ENCODE assay signal across 17 cellular contexts in genomic region chr2:226439337-226439736, GRCh38.
DNase-seq lines count a peak whose midpoint lies in the region; ATAC-seq and TF ChIP-seq lines count a peak whose summit lies in the region.
"Had no signal": no experiment of that assay in that cellular context is flagged by ENCODE, and none has a peak within 500 bp of the region (broad histone marks: within the 10 kb centered on the region; RNA-seq: fewer than 3 reads in every experiment).

No MANE protein-coding gene starts in this region.

- H3K9me3 ChIP-seq in PC-3 (ENCODE audit: low read length) = no peaks in the 10 kb centered on the region
- no peaks in the 10 kb centered on the region for H3K9me3 ChIP-seq in ascending aorta
- no peaks in the 10 kb centered on the region for H3K9me3 ChIP-seq in thoracic aorta
- H3K9me3 ChIP-seq: BLaER1, ovary had no signal

- H3K4me1 ChIP-seq in PC-3 (ENCODE audit: insufficient read depth, low read length) (peaks cover 19% of the 10 kb centered on the region), ascending aorta (peaks cover 0 to 8% of the 10 kb centered on the region in 2 donors), thoracic aorta (ENCODE audit: control insufficient read depth in 1 of 2, low read depth in 2 of 2) (peaks cover 10 to 21% of the 10 kb centered on the region in 2 donors)
- H3K4me1 ChIP-seq: BLaER1 had no signal

- H3K4me2 ChIP-seq in PC-3 (ENCODE audit: low read length) = no peak overlapping the region; the same call in 1 of the 2 replicates
- H3K4me2 ChIP-seq: BLaER1 had no signal

- H3K4me3 ChIP-seq in PC-3 (ENCODE audit: low read length) = no peak overlapping the region
- no peak overlapping the region for H3K4me3 ChIP-seq in ascending aorta
- H3K4me3 ChIP-seq in thoracic aorta = no peak overlapping the region
- H3K4me3 ChIP-seq: BLaER1, ovary had no signal

- H3K36me3 ChIP-seq in PC-3 (ENCODE audit: low read depth, low read length) (no peaks in the 10 kb centered on the region), ascending aorta (no peaks in the 10 kb centered on the region), thoracic aorta (no peaks in the 10 kb centered on the region)
- H3K36me3 ChIP-seq: BLaER1, ovary had no signal

- ATAC-seq in PC-3 (no peak), thoracic aorta (ENCODE audit: insufficient number of reproducible peaks, low FRiP score, low read depth) (no peak), Right ventricle myocardium superior (ENCODE audit: poor library complexity) (no peak), HG02763 (IDR thresholded peaks at IDR 0.05; ENCODE audit: unreplicated experiment) (no peak)
- ATAC-seq: sciatic nerve, T-cell had no signal

- CTCF ChIA-PET in PC-3 (lab: Charles Lee) = no interaction called here

- BruUV-seq in PC-3 (replicated peaks; lab: Mats Ljungman, UMichigan) = no TSS peak

- no peak overlapping the region for H2AFZ ChIP-seq in PC-3 (ENCODE audit: low read length)

- POLR2A ChIA-PET in PC-3 (lab: Charles Lee; ENCODE audit: unreplicated experiment) = no interaction called here

- TF ChIP-seq CTCF in PC-3 (conservative IDR thresholded peaks at IDR 0.05; ENCODE audit: low read depth, low read length) (no peak), ascending aorta (IDR thresholded peaks at IDR 0.05) (no peak), thoracic aorta (IDR thresholded peaks at IDR 0.05) (no peak)

- H4K20me1 ChIP-seq in PC-3 (ENCODE audit: low read length) = no peaks in the 10 kb centered on the region
- H4K20me1 ChIP-seq: BLaER1 had no signal

- peak overlapping the region; percentile 55 for H3K27ac ChIP-seq in PC-3 (ENCODE audit: low read length)
- peak overlapping the region; percentile 46 to 57 for H3K27ac ChIP-seq in ascending aorta
- peak overlapping the region; percentile 4 to 60 for H3K27ac ChIP-seq in thoracic aorta
- H3K27ac ChIP-seq: BLaER1, ovary had no signal

- no peak overlapping the region for H3K9ac ChIP-seq in PC-3 (ENCODE audit: low read length)
- H3K9ac ChIP-seq: BLaER1 had no signal

- H3K27me3 ChIP-seq in PC-3 (ENCODE audit: low read length) (no peaks in the 10 kb centered on the region), ascending aorta (no peaks in the 10 kb centered on the region), thoracic aorta (replicated peaks; ENCODE audit: insufficient read depth) (no peaks in the 10 kb centered on the region)
- H3K27me3 ChIP-seq: BLaER1, ovary had no signal

- DNase-seq in Kasumi-1 (lab: John Stamatoyannopoulos, UW) (peak; percentile 2 to 7), PC-3 (no peak), ascending aorta (ENCODE audit: low spot score in 2 of 2) (no peak), thoracic aorta (ENCODE audit: low spot score) (no peak), Right ventricle myocardium superior (no peak), cerebellar cortex (ENCODE audit: low spot score) (no peak)
- DNase-seq: activated effector memory CD4-positive, alpha-beta T cell treated with Interleukin-2 at 50 U/mL for 16 hours; amniotic stem cell; NCI-H1105; NCI-H226; ovary; stimulated activated CD4-positive, alpha-beta T cell treated with anti-CD3 and anti-CD28 coated beads, Interleukin-2, amount 100 ng/mL, for 48 hours; substantia nigra; T-cell had no signal

- no peaks in the 10 kb centered on the region for H3F3A ChIP-seq in PC-3 (ENCODE audit: low read length, unreplicated experiment)

- H3K9me2 ChIP-seq in PC-3 (replicated peaks; ENCODE audit: low read length) = no peaks in the 10 kb centered on the region

- intact Hi-C loops in PC-3 (cut with micrococcal nuclease) = no loop called here
- intact Hi-C loops in ascending aorta (cut with DNase I) = no loop called here
- intact Hi-C loops in Right ventricle myocardium superior (cut with DNase I) = no loop called here

- no peaks in the 10 kb centered on the region for H3K79me2 ChIP-seq in PC-3 (ENCODE audit: low read length)

Comparison
In these comparisons a context has a peak if more than half of its experiments do, and no peak if none do; other contexts are left out.
1. DNase-seq: peak in Kasumi-1 (2 of 2); none in PC-3 (single experiment), ascending aorta (0 of 2), thoracic aorta (single experiment), Right ventricle myocardium superior (single experiment) and cerebellar cortex (single experiment).
2. Peak in every context shown above with its lines, with median percentiles within 50 percentile points of each other: H3K27ac ChIP-seq.